22 cellular contexts compared by ENCODE assay signal in genomic region chr5:93810780-93811179, GRCh38.
"Had no signal": no experiment of that assay in that cellular context is flagged by ENCODE, and none has a peak within 500 bp of the region (broad histone marks: within the 10 kb centered on the region; RNA-seq: fewer than 3 reads in every experiment).

No MANE protein-coding gene starts in this region.

- H3K4me1 ChIP-seq: esophagus muscularis mucosa, foreskin keratinocyte, gastroesophageal sphincter, heart left ventricle had no signal

- H3K9me3 ChIP-seq: esophagus muscularis mucosa, gastroesophageal sphincter, heart left ventricle, lower lobe of right lung, mucosa of descending colon had no signal

- H3K4me3 ChIP-seq: coronary artery, dorsolateral prefrontal cortex, esophagus muscularis mucosa, gastroesophageal sphincter, heart left ventricle, hepatocyte, lower lobe of right lung, mucosa of descending colon had no signal

- H3K36me3 ChIP-seq: esophagus muscularis mucosa, heart left ventricle, lower lobe of right lung had no signal

- DNase-seq: dermis blood vessel endothelial cell; dorsolateral prefrontal cortex; effector CD4-positive, alpha-beta T cell; effector memory CD4-positive, alpha-beta T cell; foreskin keratinocyte; heart left ventricle; hypothalamus; immature natural killer cell; islet precursor cell; kidney; kidney glomerular epithelial cell; left colon; left ventricle myocardium superior; lower lobe of right lung; mesenchymal stem cell; mucosa of descending colon; naive B cell had no signal

- H3K27me3 ChIP-seq: dorsolateral prefrontal cortex, esophagus muscularis mucosa, foreskin keratinocyte, gastroesophageal sphincter, heart left ventricle, hepatocyte had no signal

- H3K27ac ChIP-seq: coronary artery, dorsolateral prefrontal cortex, esophagus muscularis mucosa, foreskin keratinocyte, gastroesophageal sphincter, heart left ventricle, hepatocyte, lower lobe of right lung had no signal

- ATAC-seq: foreskin keratinocyte, gastroesophageal sphincter, heart left ventricle, left colon, left lobe of liver, left ventricle myocardium superior, mucosa of descending colon had no signal
